Comparison of ENCODE assay signal across 10 cellular contexts in genomic region chr17:6648181-6648580, GRCh38. TPM values are rescaled to one million over a fixed set of nuclear protein-coding genes. Genes with fewer than 3 reads are reported as not detected.
DNase-seq lines count a peak whose midpoint lies in the region; ATAC-seq and TF ChIP-seq lines count a peak whose summit lies in the region.
"Had no signal": no experiment of that assay in that cellular context is flagged by ENCODE, and none has a peak within 500 bp of the region (broad histone marks: within the 10 kb centered on the region; RNA-seq: fewer than 3 reads in every experiment).

No MANE protein-coding gene starts in this region.

- no peak overlapping the region for H2BK120ac ChIP-seq in IMR-90 (ENCODE audit: low read depth, low read length)

- no peak overlapping the region for H3K56ac ChIP-seq in IMR-90 (ENCODE audit: extremely low read depth, insufficient read depth, low read length)

- no peak overlapping the region for H2AK5ac ChIP-seq in IMR-90 (ENCODE audit: low read depth, low read length)

- H3K36me3 ChIP-seq in IMR-90 (ENCODE audit: control insufficient read depth, insufficient read depth, low read length) = peaks cover 11% of the 10 kb centered on the region
- H3K36me3 ChIP-seq in right lobe of liver = peaks cover 0 to 39% (median 5%) of the 10 kb centered on the region in 4 donors

- no peak overlapping the region for H3K4me2 ChIP-seq in IMR-90 (ENCODE audit: low read depth, low read length)

- H4K91ac ChIP-seq in IMR-90 (ENCODE audit: insufficient read depth, low read depth, low read length) = no peak overlapping the region

- no peak overlapping the region for H3K14ac ChIP-seq in IMR-90 (replicated peaks; ENCODE audit: low read depth, low read length)

- no peaks in the 10 kb centered on the region; the same call in 1 of the 2 replicates for H3K9me3 ChIP-seq in IMR-90 (ENCODE audit: control insufficient read depth, insufficient read depth, low read length)
- no peaks in the 10 kb centered on the region for H3K9me3 ChIP-seq in right lobe of liver

- H3K27me3 ChIP-seq in IMR-90 (ENCODE audit: control insufficient read depth, insufficient read depth, low read length) (peaks cover 3% of the 10 kb centered on the region), right lobe of liver (no peaks in the 10 kb centered on the region)

- H3K4me1 ChIP-seq in IMR-90 (ENCODE audit: control insufficient read depth, insufficient read depth, low read length) (0 out of 2 replicates have a peak, but pooled peaks cover 6% of the 10 kb centered on the region), right lobe of liver (peaks cover 0 to 38% (median 7%) of the 10 kb centered on the region in 4 donors)

- H3K27ac ChIP-seq in IMR-90 (ENCODE audit: insufficient read depth, low read length) (no peak overlapping the region), right lobe of liver (no peak overlapping the region)

- H4K20me1 ChIP-seq in IMR-90 (ENCODE audit: insufficient read depth, low read length) = peaks cover 13% of the 10 kb centered on the region

- 0 out of 2 replicates have a peak overlapping the region, but pooled peaks have one; percentile 7 for H3K4me3 Mint-ChIP-seq in WTC11
- H3K4me3 Mint-ChIP-seq: activated naive CD4-positive, alpha-beta T cell treated with anti-CD3 and anti-CD28 coated beads for 36 hours had no signal

- POLR2A ChIA-PET in IMR-90 (lab: Charles Lee; ENCODE audit: unreplicated experiment) (no interaction called here), WTC11 (lab: Charles Lee) (no interaction called here)

- H4K8ac ChIP-seq in IMR-90 (ENCODE audit: low read depth in 2 of 2, low read length in 2 of 2) = no peak overlapping the region

- H2BK20ac ChIP-seq in IMR-90 (ENCODE audit: low read depth, low read length) = no peak overlapping the region

- H3K9ac ChIP-seq in IMR-90 (ENCODE audit: low read depth, low read length) = no peak overlapping the region

- CTCF ChIA-PET in IMR-90 (lab: Yijun Ruan, JAX) = interaction anchor here (0.6 to 0.7 kb wide), 2 partner anchors 176 to 1062 kb away, joined by 3 to 4 read pairs; no protein-coding TSS in a partner anchor
- CTCF ChIA-PET in WTC11 (lab: Charles Lee) = interaction anchor here (0.6 to 1.2 kb wide), 7 partner anchors 9 to 502 kb away, joined by 3 to 5 read pairs (median 3); partner anchors contain the start of genes KIAA0753 and PIMREG

- TF ChIP-seq POLR2A in IMR-90 (IDR thresholded peaks at IDR 0.05; ENCODE audit: low read depth, low read length) = no peak
- no peak for TF ChIP-seq POLR2A in right lobe of liver (IDR thresholded peaks at IDR 0.05)

- peaks cover 15 to 44% of the 10 kb centered on the region in 2 experiments for H3K79me1 ChIP-seq in IMR-90 (ENCODE audit: low read depth in 1 of 2, low read length in 2 of 2)

- dilution Hi-C loops in IMR-90 (cut with HindIII; ENCODE audit: low sequenced_read_pairs, unreplicated experiment) = no loop called here

- peaks cover 8% of the 10 kb centered on the region; the same call in 1 of the 2 replicates for H3K9me1 ChIP-seq in IMR-90 (ENCODE audit: insufficient read depth, low read length)

- intact Hi-C loops in IMR-90 (cut with micrococcal nuclease) = no loop called here
- intact Hi-C loops in right lobe of liver (cut with DNase I) = no loop called here

- no peak overlapping the region for H2BK15ac ChIP-seq in IMR-90 (ENCODE audit: low read depth, low read length)

- H2BK5ac ChIP-seq in IMR-90 (ENCODE audit: low read depth, low read length, poor library complexity, severe bottlenecking) = no peak overlapping the region

- H4K5ac ChIP-seq in IMR-90 (ENCODE audit: low read depth, low read length) = no peak overlapping the region

- no peak overlapping the region for H2AK9ac ChIP-seq in IMR-90 (replicated peaks; ENCODE audit: low read depth, low read length, poor library complexity)

- no peak overlapping the region for H3K23ac ChIP-seq in IMR-90 (ENCODE audit: low read depth, low read length)

- H3K36me3 Mint-ChIP-seq in WTC11 = peaks cover 45% of the 10 kb centered on the region

- H3K27ac Mint-ChIP-seq in WTC11 = peak overlapping the region; percentile 60; the same call in 1 of the 2 replicates
- H3K27ac Mint-ChIP-seq: activated naive CD4-positive, alpha-beta T cell treated with anti-CD3 and anti-CD28 coated beads for 36 hours had no signal

- H2AFZ ChIP-seq in IMR-90 (replicated peaks; ENCODE audit: low read length, poor library complexity) = no peak overlapping the region

- no peak overlapping the region for H3K18ac ChIP-seq in IMR-90 (ENCODE audit: low read depth, low read length)

- in situ Hi-C loops in IMR-90 (cut with MboI; ENCODE audit: low sequenced_read_pairs) = loop anchor here (10.0 kb wide), 1 partner anchor 173 kb away; no protein-coding TSS in a partner anchor

- peaks cover 3% of the 10 kb centered on the region; the same call in 1 of the 2 replicates for H3K27me3 Mint-ChIP-seq in WTC11 (ENCODE audit: low read depth)

- no peak overlapping the region for H3K4me3 ChIP-seq in IMR-90 (ENCODE audit: insufficient read depth, low read depth, low read length)
- H3K4me3 ChIP-seq in right lobe of liver = no peak overlapping the region

- TF ChIP-seq CTCF in IMR-90 (conservative IDR thresholded peaks at IDR 0.05; ENCODE audit: low read depth, low read length) (peak; percentile 37), WTC11 (IDR thresholded peaks at IDR 0.05) (no peak), right lobe of liver (IDR thresholded peaks at IDR 0.05) (peak; percentile 21 to 35 (median 32))

- ATAC-seq in IMR-90 (ENCODE audit: low read depth) = no peak
- ATAC-seq in WTC11 = peak; percentile 11; the same call in 1 of the 2 replicates
- no peak for ATAC-seq in right lobe of liver

- no peak overlapping the region for H3K4ac ChIP-seq in IMR-90 (ENCODE audit: low read depth, low read length)

- no peaks in the 10 kb centered on the region for H3K9me3 Mint-ChIP-seq in WTC11
- H3K9me3 Mint-ChIP-seq: activated naive CD4-positive, alpha-beta T cell treated with anti-CD3 and anti-CD28 coated beads for 36 hours had no signal

- H3K4me1 Mint-ChIP-seq in WTC11 = peaks cover 28% of the 10 kb centered on the region

- TF ChIP-seq RAD21 in IMR-90 (IDR thresholded peaks at IDR 0.05; ENCODE audit: low read length) = peak; percentile 36; the same call in 1 of the 2 replicates

- DNase-seq in EL (peak; percentile 18), IMR-90 (no peak), WTC11 (ENCODE audit: low spot score) (no peak), right lobe of liver (no peak), anterior cingulate cortex (lab: John Stamatoyannopoulos, UW) (no peak), cortex of kidney (lab: John Stamatoyannopoulos, UW) (no peak)
- DNase-seq in NK-92 treated with Interleukin-12 subunit alpha and Interleukin-12 subunit beta, amount 100 ng/mL, for 24 hours (lab: John Stamatoyannopoulos, UW) = no peak
- DNase-seq: activated naive CD4-positive, alpha-beta T cell treated with anti-CD3 and anti-CD28 coated beads for 36 hours; glutamatergic neuron; NCI-H1092 had no signal

- BruUV-seq in IMR-90 (replicated peaks; lab: Mats Ljungman, UMichigan) = no TSS peak

TF ChIP-seq in IMR-90, 13 proteins besides CTCF, POLR2A, EP300 and RAD21:
- TF ChIP-seq FOS (IDR thresholded peaks at IDR 0.05; ENCODE audit: low read depth, low read length) = no peak
- peak; percentile 14; the same call in 1 of the 2 replicates for TF ChIP-seq SMC3 (IDR thresholded peaks at IDR 0.05; ENCODE audit: low read depth, low read length)

TF ChIP-seq in WTC11, 78 proteins besides CTCF, POLR2A, EP300 and RAD21 (continues in another document):
- TF ChIP-seq E2F5 (CRISPR knock-in tag; IDR thresholded peaks at IDR 0.05) (no peak), OVOL2 (CRISPR knock-in tag; IDR thresholded peaks at IDR 0.05; ENCODE audit: borderline replicate concordance) (no peak)

RNA-seq across cellular contexts. Expression of gene MED31, which starts 3.2 kb away (rescaled TPM):
- 5.6 and 8.1 TPM in 2 replicates for total RNA-seq in IMR-90 (2012; rRNA removed)
- polyA plus RNA-seq in IMR-90 (2012; rRNA removed) = 11.6 and 13.9 TPM in 2 replicates
- polyA plus RNA-seq in IMR-90 (2012; cell fraction: cytosol; rRNA removed) = 2.4 and 9.5 TPM in 2 replicates
- 0.83 and 9.7 TPM in 2 replicates for polyA plus RNA-seq in IMR-90 (2012; cell fraction: nucleus; rRNA removed; ENCODE audit: low replicate concordance)
- total RNA-seq in WTC11 (2021) = 10.6 to 12.3 TPM (median 11.4 TPM) in 3 replicates
- total RNA-seq in right lobe of liver = 10 to 100 TPM in 2 of 6 experiments, 1 to 10 TPM in 4; 3.5 to 10.7 (median 7.4) TPM

RNA-seq across cellular contexts. Expression of gene C17orf100, which starts 3.4 kb away (rescaled TPM):
- 0.18 and 0.28 TPM in 2 replicates for total RNA-seq in IMR-90 (2012; rRNA removed)
- polyA plus RNA-seq in IMR-90 (2012; rRNA removed) = 1.8 and 2.9 TPM in 2 replicates
- 1.8 and 2.8 TPM in 2 replicates for polyA plus RNA-seq in IMR-90 (2012; cell fraction: cytosol; rRNA removed)
- 1.4 and 1.8 TPM in 2 replicates for polyA plus RNA-seq in IMR-90 (2012; cell fraction: nucleus; rRNA removed; ENCODE audit: low replicate concordance)
- 2.3 to 2.7 TPM (median 2.6 TPM) in 3 replicates for total RNA-seq in WTC11 (2021)
- total RNA-seq in right lobe of liver = 1 to 10 TPM; 1.2 to 4.0 (median 1.9) TPM

RNA-seq across cellular contexts. Expression of gene TXNDC17, which starts 7.3 kb away (rescaled TPM):
- total RNA-seq in IMR-90 (2012; rRNA removed) (45.0 and 174 TPM in 2 replicates), WTC11 (2021) (148 to 157 TPM (median 151 TPM) in 3 replicates), right lobe of liver (100 to 1,000 TPM in 2 of 6 experiments, 10 to 100 TPM in 4; 50.4 to 204 (median 72.1) TPM)
- polyA plus RNA-seq in IMR-90 (2012; rRNA removed) = 494 and 518 TPM in 2 replicates
- polyA plus RNA-seq in IMR-90 (2012; cell fraction: cytosol; rRNA removed) = 496 and 532 TPM in 2 replicates
- 127 and 204 TPM in 2 replicates for polyA plus RNA-seq in IMR-90 (2012; cell fraction: nucleus; rRNA removed; ENCODE audit: low replicate concordance)

RNA-seq across cellular contexts. Expression of gene KIAA0753, which starts 7.7 kb away (rescaled TPM):
- total RNA-seq in IMR-90 (2012; rRNA removed) (17.6 and 18.3 TPM in 2 replicates), WTC11 (2021) (17.7 to 22.8 TPM (median 18.4 TPM) in 3 replicates), right lobe of liver (1 to 10 TPM; 3.7 to 6.5 (median 4.9) TPM)
- polyA plus RNA-seq in IMR-90 (2012; rRNA removed) = 6.8 and 10.2 TPM in 2 replicates
- polyA plus RNA-seq in IMR-90 (2012; cell fraction: cytosol; rRNA removed) = 1.7 and 3.5 TPM in 2 replicates
- 6.1 and 34.4 TPM in 2 replicates for polyA plus RNA-seq in IMR-90 (2012; cell fraction: nucleus; rRNA removed; ENCODE audit: low replicate concordance)
